In the genomic region with DNA sequence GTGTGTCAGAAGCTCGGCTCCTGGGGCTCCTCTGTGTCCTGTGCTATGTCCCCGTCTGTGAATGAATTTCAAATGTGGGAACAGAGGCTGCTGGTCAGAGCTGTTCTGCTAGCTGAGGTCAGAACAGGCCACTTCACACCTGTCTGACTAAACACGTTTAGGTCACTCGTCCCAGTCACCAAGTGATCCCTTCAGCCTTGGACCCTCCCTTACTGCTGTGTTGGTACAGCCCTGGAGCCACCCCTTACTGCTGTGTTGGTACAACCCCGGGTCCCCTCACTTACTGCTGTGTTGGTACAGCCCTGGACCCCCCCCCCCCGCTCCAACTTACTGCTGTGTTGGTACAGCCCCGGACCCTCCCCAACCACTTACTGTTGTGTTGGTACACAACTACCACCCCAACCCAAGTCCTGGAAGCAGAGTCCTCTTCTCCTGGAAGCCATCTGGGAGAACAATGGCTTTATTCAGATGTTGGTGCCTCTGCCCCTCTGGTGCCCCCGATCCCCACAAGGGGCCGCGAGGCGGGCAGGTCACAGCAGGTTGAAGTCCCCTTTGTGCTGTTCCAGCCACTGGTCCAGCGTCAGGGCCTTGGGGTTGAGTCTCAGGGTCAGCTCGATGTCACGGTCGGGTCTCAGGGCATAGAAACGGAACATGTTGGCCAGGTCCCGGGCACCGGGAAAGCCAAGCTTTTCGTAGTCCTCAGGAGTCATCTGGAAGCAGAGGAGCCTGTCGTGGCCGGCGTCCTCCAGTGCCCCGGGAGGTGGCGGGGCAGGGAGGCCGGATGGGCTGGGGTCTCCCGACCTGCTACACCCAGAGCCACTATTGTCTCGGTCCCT, we compare ENCODE assay signal across 15 cellular contexts. TPM values are rescaled to one million over a fixed set of nuclear protein-coding genes. Genes with fewer than 3 reads are reported as not detected.
DNase-seq lines count a peak whose midpoint lies in the region; ATAC-seq and TF ChIP-seq lines count a peak whose summit lies in the region.
"Had no signal": no experiment of that assay in that cellular context is flagged by ENCODE, and none has a peak within 500 bp of the region (broad histone marks: within the 10 kb centered on the region; RNA-seq: fewer than 3 reads in every experiment).

No MANE protein-coding gene starts in this region.

- H3K4me3 Mint-ChIP-seq in central memory CD8-positive, alpha-beta T cell = no peak overlapping the region
- H3K4me3 Mint-ChIP-seq in naive thymus-derived CD8-positive, alpha-beta T cell = no peak overlapping the region
- H3K4me3 Mint-ChIP-seq in natural killer cell treated with Interleukin-12 subunit alpha and Interleukin-12 subunit beta and Interleukin-15 and Interleukin-18, amount 100 ng/mL, for 72 hours = no peak overlapping the region
- H3K4me3 Mint-ChIP-seq: activated naive CD4-positive, alpha-beta T cell treated with anti-CD3 and anti-CD28 coated beads, Interleukin-2, amount 10 ng/mL, durations not matched to agents 7 days and 5 days had no signal

- H3K27ac Mint-ChIP-seq in central memory CD8-positive, alpha-beta T cell (ENCODE audit: low read depth) = peak overlapping the region; percentile 88
- H3K27ac Mint-ChIP-seq in naive thymus-derived CD8-positive, alpha-beta T cell = peak overlapping the region in 8 of 10 donors; percentile 28 to 92 (median 78)
- peak overlapping the region in 1 of 2 donors; percentile 51 for H3K27ac Mint-ChIP-seq in natural killer cell treated with Interleukin-12 subunit alpha and Interleukin-12 subunit beta and Interleukin-15 and Interleukin-18, amount 100 ng/mL, for 72 hours
- H3K27ac Mint-ChIP-seq: activated naive CD4-positive, alpha-beta T cell treated with anti-CD3 and anti-CD28 coated beads, Interleukin-2, amount 10 ng/mL, durations not matched to agents 7 days and 5 days had no signal

- H3K9me2 ChIP-seq in Karpas-422 (replicated peaks; ENCODE audit: insufficient read depth, low read length) = no peaks in the 10 kb centered on the region

- no peak overlapping the region for H3K4me3 ChIP-seq in Karpas-422 (ENCODE audit: low read length)
- no peak overlapping the region for H3K4me3 ChIP-seq in right atrium auricular region
- H3K4me3 ChIP-seq: left lung had no signal

- H3K9ac ChIP-seq in Karpas-422 (ENCODE audit: low read length) = no peak overlapping the region

- POLR2A ChIA-PET in naive thymus-derived CD8-positive, alpha-beta T cell (lab: Charles Lee) = interaction anchor here (0.5 to 3.1 kb wide), 3 partner anchors 15 to 1353 kb away, joined by 3 to 11 read pairs (median 5); a partner anchor contains a TSS

- no peaks in the 10 kb centered on the region for H3K4me1 ChIP-seq in Karpas-422 (ENCODE audit: low read length)
- no peaks in the 10 kb centered on the region for H3K4me1 ChIP-seq in right atrium auricular region

- H3K4me2 ChIP-seq in Karpas-422 (ENCODE audit: low read depth, low read length, poor library complexity, severe bottlenecking) = no peak overlapping the region

- DNase-seq in DMS114 treated with DMSO at 0.1 percent for 48 hours (lab: John Stamatoyannopoulos, UW; ENCODE audit: unreplicated experiment) = peak; percentile 27
- DNase-seq in Karpas-422 = peak; percentile 71
- DNase-seq in central memory CD8-positive, alpha-beta T cell (ENCODE audit: low spot score in 2 of 2) = no peak
- DNase-seq in naive thymus-derived CD8-positive, alpha-beta T cell = no peak
- DNase-seq in natural killer cell treated with Interleukin-12 subunit alpha and Interleukin-12 subunit beta and Interleukin-15 and Interleukin-18, amount 100 ng/mL, for 72 hours (ENCODE audit: low spot score) = no peak
- DNase-seq in right atrium auricular region (ENCODE audit: low spot score) = no peak
- DNase-seq: activated CD4-positive, alpha-beta T cell treated with anti-CD3 and anti-CD28 coated beads for 48 hours; activated naive CD4-positive, alpha-beta T cell treated with anti-CD3 and anti-CD28 coated beads, Interleukin-2, amount 10 ng/mL, durations not matched to agents 7 days and 5 days; COR-L47; foreskin keratinocyte; left lung; NCI-H446 treated with DMSO at 0.1 percent for 48 hours; SIG-M5 had no signal

- H3K4me1 Mint-ChIP-seq in central memory CD8-positive, alpha-beta T cell = peaks cover 38% of the 10 kb centered on the region
- peaks cover 11 to 33% (median 22%) of the 10 kb centered on the region in 4 donors for H3K4me1 Mint-ChIP-seq in naive thymus-derived CD8-positive, alpha-beta T cell
- peaks cover 31 to 36% of the 10 kb centered on the region in 2 donors for H3K4me1 Mint-ChIP-seq in natural killer cell treated with Interleukin-12 subunit alpha and Interleukin-12 subunit beta and Interleukin-15 and Interleukin-18, amount 100 ng/mL, for 72 hours (ENCODE audit: low read depth in 2 of 2)

- no peak overlapping the region for H2AFZ ChIP-seq in Karpas-422 (ENCODE audit: low read length)

- no peaks in the 10 kb centered on the region for H3K9me3 ChIP-seq in Karpas-422 (ENCODE audit: low read length)
- no peaks in the 10 kb centered on the region for H3K9me3 ChIP-seq in right atrium auricular region
- H3K9me3 ChIP-seq: left lung had no signal

- H3K27me3 Mint-ChIP-seq in central memory CD8-positive, alpha-beta T cell = no peaks in the 10 kb centered on the region
- no peaks in the 10 kb centered on the region for H3K27me3 Mint-ChIP-seq in naive thymus-derived CD8-positive, alpha-beta T cell
- H3K27me3 Mint-ChIP-seq in natural killer cell treated with Interleukin-12 subunit alpha and Interleukin-12 subunit beta and Interleukin-15 and Interleukin-18, amount 100 ng/mL, for 72 hours = no peaks in the 10 kb centered on the region
- H3K27me3 Mint-ChIP-seq: activated naive CD4-positive, alpha-beta T cell treated with anti-CD3 and anti-CD28 coated beads, Interleukin-2, amount 10 ng/mL, durations not matched to agents 7 days and 5 days had no signal

- TF ChIP-seq CTCF in right atrium auricular region (IDR thresholded peaks at IDR 0.05) = no peak

- peaks cover 10% of the 10 kb centered on the region for H3K36me3 ChIP-seq in Karpas-422 (ENCODE audit: insufficient read depth, low read length)
- H3K36me3 ChIP-seq in right atrium auricular region = peaks cover 32% of the 10 kb centered on the region

- H3K27ac ChIP-seq in Karpas-422 (ENCODE audit: low read length) (no peak overlapping the region), right atrium auricular region (no peak overlapping the region)
- H3K27ac ChIP-seq: foreskin keratinocyte, left lung had no signal

- no peaks in the 10 kb centered on the region for H3K79me2 ChIP-seq in Karpas-422 (ENCODE audit: low read length)

- H3K36me3 Mint-ChIP-seq in central memory CD8-positive, alpha-beta T cell (ENCODE audit: insufficient read depth) = peaks cover 33% of the 10 kb centered on the region
- peaks cover 0 to 76% (median 5%) of the 10 kb centered on the region in 3 donors for H3K36me3 Mint-ChIP-seq in naive thymus-derived CD8-positive, alpha-beta T cell
- H3K36me3 Mint-ChIP-seq in natural killer cell treated with Interleukin-12 subunit alpha and Interleukin-12 subunit beta and Interleukin-15 and Interleukin-18, amount 100 ng/mL, for 72 hours = no peaks in the 10 kb centered on the region

- no peaks in the 10 kb centered on the region for H3K27me3 ChIP-seq in Karpas-422 (ENCODE audit: low read length)
- H3K27me3 ChIP-seq in right atrium auricular region = no peaks in the 10 kb centered on the region
- H3K27me3 ChIP-seq: foreskin keratinocyte, left lung had no signal

- H3K9me3 Mint-ChIP-seq in central memory CD8-positive, alpha-beta T cell = no peaks in the 10 kb centered on the region
- H3K9me3 Mint-ChIP-seq in naive thymus-derived CD8-positive, alpha-beta T cell = no peaks in the 10 kb centered on the region
- H3K9me3 Mint-ChIP-seq in natural killer cell treated with Interleukin-12 subunit alpha and Interleukin-12 subunit beta and Interleukin-15 and Interleukin-18, amount 100 ng/mL, for 72 hours = no peaks in the 10 kb centered on the region
- H3K9me3 Mint-ChIP-seq: activated naive CD4-positive, alpha-beta T cell treated with anti-CD3 and anti-CD28 coated beads, Interleukin-2, amount 10 ng/mL, durations not matched to agents 7 days and 5 days had no signal

- no peak for ATAC-seq in central memory CD8-positive, alpha-beta T cell (replicated peaks; ENCODE audit: extremely low read depth, poor library complexity, severe bottlenecking)
- ATAC-seq in naive thymus-derived CD8-positive, alpha-beta T cell = no peak
- ATAC-seq in natural killer cell treated with Interleukin-12 subunit alpha and Interleukin-12 subunit beta and Interleukin-15 and Interleukin-18, amount 100 ng/mL, for 72 hours = no peak
- ATAC-seq in GM18511 (IDR thresholded peaks at IDR 0.05; ENCODE audit: unreplicated experiment) (no peak), HG02938 (IDR thresholded peaks at IDR 0.05; ENCODE audit: unreplicated experiment) (no peak)
- ATAC-seq: foreskin keratinocyte, left lung had no signal

- H4K20me1 ChIP-seq in Karpas-422 (ENCODE audit: insufficient read depth, low read depth, low read length) = no peaks in the 10 kb centered on the region

RNA-seq across cellular contexts. Expression of a gene that starts 13.0 kb away (rescaled TPM):
- 48.2 and 129 TPM in 2 replicates for total RNA-seq in Karpas-422 (2014; rRNA removed; shearing (Covaris generic); ENCODE audit: low replicate concordance)
- 10 to 100 TPM; 53.7 to 63.1 TPM for total RNA-seq in naive thymus-derived CD8-positive, alpha-beta T cell
- polyA plus RNA-seq in naive thymus-derived CD8-positive, alpha-beta T cell = 10 to 100 TPM; 52.3 to 67.9 (median 62.9) TPM
- total RNA-seq in natural killer cell treated with Interleukin-12 subunit alpha and Interleukin-12 subunit beta and Interleukin-15 and Interleukin-18, amount 100 ng/mL, for 72 hours = 10 to 100 TPM; 40.7 to 80.9 TPM
- total RNA-seq in right atrium auricular region = 10 to 100 TPM; 18.7 to 36.3 TPM

RNA-seq across cellular contexts. Expression of a gene that starts 14.7 kb away (rescaled TPM):
- total RNA-seq in Karpas-422 (2014; rRNA removed; shearing (Covaris generic); ENCODE audit: low replicate concordance) = 50.1 and 76.2 TPM in 2 replicates
- 10 to 100 TPM; 64.3 to 71.9 TPM for total RNA-seq in naive thymus-derived CD8-positive, alpha-beta T cell
- 100 to 1,000 TPM; 123 to 210 (median 145) TPM for polyA plus RNA-seq in naive thymus-derived CD8-positive, alpha-beta T cell
- 100 to 1,000 TPM in 1 of 2 donors, 10 to 100 TPM in 1; 99.5 to 102 TPM for total RNA-seq in natural killer cell treated with Interleukin-12 subunit alpha and Interleukin-12 subunit beta and Interleukin-15 and Interleukin-18, amount 100 ng/mL, for 72 hours
- total RNA-seq in right atrium auricular region = 100 to 1,000 TPM in 1 of 2 donors, 10 to 100 TPM in 1; 98.7 to 101 TPM

RNA-seq across cellular contexts. Expression of a gene that starts 35.8 kb away (rescaled TPM):
- 56.5 and 74.7 TPM in 2 replicates for total RNA-seq in Karpas-422 (2014; rRNA removed; shearing (Covaris generic); ENCODE audit: low replicate concordance)
- 10 to 100 TPM; 70.6 to 71.3 TPM for total RNA-seq in naive thymus-derived CD8-positive, alpha-beta T cell
- polyA plus RNA-seq in naive thymus-derived CD8-positive, alpha-beta T cell = 10 to 100 TPM; 43.4 to 64.8 (median 45.2) TPM
- total RNA-seq in natural killer cell treated with Interleukin-12 subunit alpha and Interleukin-12 subunit beta and Interleukin-15 and Interleukin-18, amount 100 ng/mL, for 72 hours = 10 to 100 TPM; 55.0 to 99.8 TPM
- 10 to 100 TPM; 47.6 to 50.5 TPM for total RNA-seq in right atrium auricular region

RNA-seq across cellular contexts. Expression of a gene that starts 45.1 kb away (rescaled TPM):
- 46.2 and 84.9 TPM in 2 replicates for total RNA-seq in Karpas-422 (2014; rRNA removed; shearing (Covaris generic); ENCODE audit: low replicate concordance)
- 100 to 1,000 TPM; 161 to 169 TPM for total RNA-seq in naive thymus-derived CD8-positive, alpha-beta T cell
- 10 to 100 TPM; 44.6 to 79.9 (median 45.5) TPM for polyA plus RNA-seq in naive thymus-derived CD8-positive, alpha-beta T cell
- 100 to 1,000 TPM; 140 to 166 TPM for total RNA-seq in natural killer cell treated with Interleukin-12 subunit alpha and Interleukin-12 subunit beta and Interleukin-15 and Interleukin-18, amount 100 ng/mL, for 72 hours
- total RNA-seq in right atrium auricular region = 10 to 100 TPM; 10.3 TPM

Comparison
In these comparisons a context has a peak if more than half of its experiments do, and no peak if none do; other contexts are left out.
1. DNase-seq: peak in DMS114 treated with DMSO at 0.1 percent for 48 hours (single experiment) and Karpas-422 (single experiment); none in central memory CD8-positive, alpha-beta T cell (0 of 2), naive thymus-derived CD8-positive, alpha-beta T cell (0 of 10), natural killer cell treated with Interleukin-12 subunit alpha and Interleukin-12 subunit beta and Interleukin-15 and Interleukin-18, amount 100 ng/mL, for 72 hours (single experiment) and right atrium auricular region (single experiment).